30 cellular contexts compared by ENCODE assay signal in the genomic region with DNA sequence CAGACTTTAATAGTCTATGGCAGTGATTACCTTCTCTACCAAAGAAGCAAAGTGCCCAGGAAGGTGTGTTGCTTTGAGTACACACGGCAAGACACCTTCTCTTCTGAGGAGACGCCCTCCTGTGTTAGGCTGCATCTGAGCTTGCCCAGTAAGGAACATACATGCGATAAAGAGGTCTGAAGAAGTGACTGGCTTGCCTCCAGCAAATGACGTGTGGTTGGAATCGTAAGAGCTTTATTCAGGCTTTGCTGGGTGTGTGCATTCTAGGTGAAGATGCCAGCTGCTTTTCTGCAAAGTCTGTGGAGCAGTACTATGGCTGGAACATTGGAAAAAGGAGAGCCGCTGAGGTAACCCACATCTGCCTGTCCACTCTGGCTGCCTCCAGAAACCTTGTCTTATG.
A peak's percentile ranks its signal among the peaks of the same experiment; 100 is the strongest.
DNase-seq lines count a peak whose midpoint lies in the region; ATAC-seq and TF ChIP-seq lines count a peak whose summit lies in the region.
"Had no signal": no experiment of that assay in that cellular context is flagged by ENCODE, and none has a peak within 500 bp of the region (broad histone marks: within the 10 kb centered on the region; RNA-seq: fewer than 3 reads in every experiment).

No MANE protein-coding gene starts in this region.

- DNase-seq in NCI-H2107 treated with DMSO at 0.1 percent for 48 hours (lab: John Stamatoyannopoulos, UW; ENCODE audit: unreplicated experiment) (peak; percentile 30), NCI-H2107 (lab: John Stamatoyannopoulos, UW) (no peak), amniotic epithelial cell (ENCODE audit: low read depth) (peak; percentile 42), fibroblast of mammary gland (ENCODE audit: low read depth) (peak; percentile 49), substantia nigra (lab: John Stamatoyannopoulos, UW) (peak in 2 of 49 donors; percentile 23 to 69), RWPE1 (ENCODE audit: low spot score) (no peak), ACHN (no peak)
- DNase-seq: 8988T; activated gamma-delta T cell; activated naive CD8-positive, alpha-beta T cell treated with anti-CD3 and anti-CD28 coated beads, Interleukin-2, amount 10 ng/mL, durations not matched to agents 7 days and 5 days; activated T-cell treated with anti-CD3 and anti-CD28 coated beads for 4 hours; Calu3; colonic mucosa; effector memory CD8-positive, alpha-beta T cell; erythroblast; foreskin melanocyte; KG1; MM.1S; naive B cell; NCI-H1417 treated with DMSO at 0.1 percent for 48 hours; NCI-H69; RPMI8226; stimulated activated CD4-positive, alpha-beta T cell treated with anti-CD3 and anti-CD28 coated beads, Interleukin-4, amount 100 ng/mL, for 24 hours had no signal

- H3K27ac ChIP-seq in substantia nigra (ENCODE audit: low read depth, low read length, poor library complexity, severe bottlenecking) (peak overlapping the region; percentile 68), RWPE1 (no peak overlapping the region)
- H3K27ac ChIP-seq: colonic mucosa, prostate gland, SK-N-MC, suprapubic skin had no signal

- in situ Hi-C loops in ACHN (cut with HindIII; ENCODE audit: low pct_ligation_motif_present, low pct_unique_long_range_greater_than_20kb, low sequenced_read_pairs) = loop anchor here (25.0 kb wide), 1 partner anchor 316 kb away; no protein-coding TSS in a partner anchor

- POLR2A ChIA-PET in RWPE1 (lab: Yijun Ruan, JAX; ENCODE audit: low non-redundant PET) = no interaction called here

- no peak for TF ChIP-seq CTCF in fibroblast of mammary gland (conservative IDR thresholded peaks at IDR 0.05; ENCODE audit: control insufficient read depth, insufficient read depth, low read depth, low read length)
- TF ChIP-seq CTCF in RWPE1 (conservative IDR thresholded peaks at IDR 0.05; ENCODE audit: low read depth) = no peak

- no peak for ATAC-seq in HG03095 (IDR thresholded peaks at IDR 0.05; ENCODE audit: unreplicated experiment)
- ATAC-seq: activated CD4-positive, CD25-positive, alpha-beta regulatory T cell treated with anti-CD3 and anti-CD28 coated beads, Interleukin-2, amount 50 U/mL, for 24 hours; effector memory CD8-positive, alpha-beta T cell; sciatic nerve; stimulated activated effector memory CD8-positive, alpha-beta T cell treated with anti-CD3 and anti-CD28 coated beads, Interleukin-12 subunit alpha, Interleukin-12 subunit beta, amount 100 ng/mL, for 72 hours had no signal

- CTCF ChIA-PET in RWPE1 (lab: Yijun Ruan, JAX) = no interaction called here

- no peak overlapping the region for H3K4me3 ChIP-seq in fibroblast of mammary gland (ENCODE audit: control insufficient read depth, low read depth, low read length)
- H3K4me3 ChIP-seq: colonic mucosa, prostate gland, SK-N-MC, suprapubic skin had no signal

Comparison
In these comparisons a context has a peak if more than half of its experiments do, and no peak if none do; other contexts are left out.
1. DNase-seq: peak in NCI-H2107 treated with DMSO at 0.1 percent for 48 hours (single experiment), amniotic epithelial cell (single experiment) and fibroblast of mammary gland (single experiment); none in NCI-H2107 (single experiment), RWPE1 (single experiment) and ACHN (single experiment).